ENCODE assay signal across 8 cellular contexts in genomic region chr1:43582162-43582566, GRCh38.
DNase-seq lines count a peak whose midpoint lies in the region; ATAC-seq lines count a peak whose summit lies in the region.

No MANE protein-coding gene starts in this region.

- DNase-seq in COLO829 (ENCODE audit: low spot score) (peak; percentile 80), NCI-H2029 (lab: John Stamatoyannopoulos, UW) (peak; percentile 90), glomerular visceral epithelial cell (ENCODE audit: extremely low spot score) (peak; percentile 94), Ammon's horn (ENCODE audit: low spot score) (no peak)
- DNase-seq in activated CD8-positive, alpha-beta memory T cell treated with anti-CD3 and anti-CD28 coated beads, Interleukin-2, amount 50 U/mL, for 24 hours (ENCODE audit: extremely low read depth) = peak; percentile 9
- peak; percentile 18 for DNase-seq in stimulated activated CD4-positive, alpha-beta T cell treated with anti-CD3 and anti-CD28 coated beads, Interleukin-4, amount 100 ng/mL, for 24 hours

- ATAC-seq in GM21367 (IDR thresholded peaks at IDR 0.05; ENCODE audit: unreplicated experiment) (peak; percentile 49), HG03175 (IDR thresholded peaks at IDR 0.05; ENCODE audit: unreplicated experiment) (no peak)
